15 cellular contexts compared by ENCODE assay signal in genomic region chr14:37587438-37587837, GRCh38. TPM values are rescaled to one million over a fixed set of nuclear protein-coding genes. Genes with fewer than 3 reads are reported as not detected.
DNase-seq lines count a peak whose midpoint lies in the region; ATAC-seq, FAIRE-seq and TF ChIP-seq lines count a peak whose summit lies in the region.
"Had no signal": no experiment of that assay in that cellular context is flagged by ENCODE, and none has a peak within 500 bp of the region (broad histone marks: within the 10 kb centered on the region; RNA-seq: fewer than 3 reads in every experiment).

No MANE protein-coding gene starts in this region.

- H3K36me3 Mint-ChIP-seq in Calu3 (ENCODE audit: insufficient read depth, unreplicated experiment) (peaks cover 91% of the 10 kb centered on the region), nephron progenitor cell (ENCODE audit: low read depth) (no peaks in the 10 kb centered on the region)

- H3K4me3 Mint-ChIP-seq in Calu3 (ENCODE audit: low read depth, unreplicated experiment) (peak overlapping the region; percentile 66), nephron progenitor cell (peak overlapping the region; percentile 71)

- H3K27me3 Mint-ChIP-seq in Calu3 (ENCODE audit: unreplicated experiment) (no peaks in the 10 kb centered on the region), nephron progenitor cell (ENCODE audit: low read depth, poor library complexity) (peaks cover 100% of the 10 kb centered on the region)

- FAIRE-seq in GM12892 (lab: Jason Lieb, UNC): no peak

- 0% methylated on average over 4 of the region's 5 CpGs for WGBS in HUES64

- peaks cover 38% of the 10 kb centered on the region for H3K4me1 ChIP-seq in HUES64 (ENCODE audit: insufficient read depth, low read length)
- peaks cover 0 to 6% of the 10 kb centered on the region in 2 donors for H3K4me1 ChIP-seq in duodenal mucosa (ENCODE audit: control insufficient read depth in 1 of 2, insufficient read depth in 2 of 2, low read length in 2 of 2)

- intact Hi-C loops in Calu3 (cut with micrococcal nuclease; ENCODE audit: unreplicated experiment): no loop called here

- CTCF ChIA-PET in Calu3 (lab: Charles Lee): interaction anchor here (0.5 to 1.4 kb wide), 4 partner anchors 10 to 338 kb away, joined by 3 to 4 read pairs (median 3); no protein-coding TSS in a partner anchor

- no TSS peak for BruUV-seq in Calu3 (replicated peaks; lab: Mats Ljungman, UMichigan)

- H3K9me3 Mint-ChIP-seq in Calu3 (ENCODE audit: low read depth, unreplicated experiment) (no peaks in the 10 kb centered on the region), nephron progenitor cell (no peaks in the 10 kb centered on the region)

- H3K9me3 ChIP-seq in HUES64 (ENCODE audit: insufficient read depth, low read depth, low read length): no peaks in the 10 kb centered on the region
- H3K9me3 ChIP-seq in duodenal mucosa (ENCODE audit: control insufficient read depth in 1 of 2, low read length in 2 of 2): no peaks in the 10 kb centered on the region

- H3K4me1 Mint-ChIP-seq in Calu3 (ENCODE audit: low read depth, unreplicated experiment) (peaks cover 8% of the 10 kb centered on the region), nephron progenitor cell (peaks cover 25% of the 10 kb centered on the region)

- H3K27ac Mint-ChIP-seq in Calu3 (ENCODE audit: unreplicated experiment) (peak overlapping the region; percentile 85), nephron progenitor cell (no peak overlapping the region)

- ATAC-seq in GM18867 (IDR thresholded peaks at IDR 0.05; ENCODE audit: unreplicated experiment): no peak
- ATAC-seq: esophagus mucosa had no signal

- H3K27me3 ChIP-seq in HUES64 (ENCODE audit: insufficient read depth, low read length) (peaks cover 100% of the 10 kb centered on the region), duodenal mucosa (ENCODE audit: control insufficient read depth in 1 of 2, insufficient read depth in 2 of 2, low read length in 2 of 2) (peaks cover 25 to 35% of the 10 kb centered on the region in 2 donors)

- DNase-seq in Calu3 (no peak), nephron progenitor cell (no peak), foreskin melanocyte (no peak), GM12892 (ENCODE audit: insufficient read length) (no peak), NAMALWA (ENCODE audit: low spot score) (no peak)
- DNase-seq: activated naive CD4-positive, alpha-beta T cell treated with anti-CD3 and anti-CD28 coated beads, Interleukin-2, amount 50 U/mL, for 16 hours; central memory CD4-positive, alpha-beta T cell; Karpas-422; NCI-H446; substantia nigra had no signal

- H3K4me3 ChIP-seq in HUES64 (ENCODE audit: low read length) (peak overlapping the region; percentile 52; the same call in 1 of the 2 replicates), duodenal mucosa (ENCODE audit: low read depth in 1 of 2, low read length in 2 of 2) (peak overlapping the region; percentile 52 to 66)

- TF ChIP-seq CTCF in Calu3 (IDR thresholded peaks at IDR 0.05; ENCODE audit: unreplicated experiment): no peak
- TF ChIP-seq CTCF in nephron progenitor cell (IDR thresholded peaks at IDR 0.05): no peak

- no peak overlapping the region for H3K27ac ChIP-seq in HUES64 (ENCODE audit: low read depth, low read length)
- no peak overlapping the region for H3K27ac ChIP-seq in duodenal mucosa (ENCODE audit: low read depth, low read length)

- H3K9ac ChIP-seq in HUES64 (ENCODE audit: low read depth, low read length): no peak overlapping the region
- peak overlapping the region; percentile 62 to 69 for H3K9ac ChIP-seq in duodenal mucosa (ENCODE audit: low read depth in 1 of 2, low read length in 2 of 2)

- H3K36me3 ChIP-seq in HUES64 (ENCODE audit: insufficient read depth, low read length) (no peaks in the 10 kb centered on the region), duodenal mucosa (ENCODE audit: control insufficient read depth in 1 of 2, insufficient read depth in 2 of 2, low read length in 2 of 2) (no peaks in the 10 kb centered on the region)

- no peak for TF ChIP-seq POLR2A in GM12892 (IDR thresholded peaks at IDR 0.05; ENCODE audit: low read depth, low read length)

RNA-seq across cellular contexts. Expression of gene FOXA1, which starts 7.6 kb away (rescaled TPM):
- 108 and 131 TPM in 2 replicates for total RNA-seq in Calu3 (2022)
- polyA plus RNA-seq in HUES64 (2013, experiment 1 of 2): 0.60 TPM
- 0.82 TPM for polyA plus RNA-seq in HUES64 (2013, experiment 2 of 2)
- not detected for polyA plus RNA-seq in GM12892 (2012; ENCODE audit: missing spikeins)

RNA-seq across cellular contexts. Expression of gene TTC6, which starts 8.0 kb away (rescaled TPM):
- total RNA-seq in Calu3 (2022): 13.4 and 13.8 TPM in 2 replicates
- polyA plus RNA-seq in HUES64 (2013, experiment 1 of 2): not detected
- 0.57 TPM for polyA plus RNA-seq in HUES64 (2013, experiment 2 of 2)
- polyA plus RNA-seq in GM12892 (2012; ENCODE audit: missing spikeins): not detected
- total RNA-seq: activated CD8-positive, alpha-beta memory T cell treated with anti-CD3 and anti-CD28 coated beads for 36 hours had no signal
